2 cellular contexts compared by ENCODE assay signal in the genomic region with DNA sequence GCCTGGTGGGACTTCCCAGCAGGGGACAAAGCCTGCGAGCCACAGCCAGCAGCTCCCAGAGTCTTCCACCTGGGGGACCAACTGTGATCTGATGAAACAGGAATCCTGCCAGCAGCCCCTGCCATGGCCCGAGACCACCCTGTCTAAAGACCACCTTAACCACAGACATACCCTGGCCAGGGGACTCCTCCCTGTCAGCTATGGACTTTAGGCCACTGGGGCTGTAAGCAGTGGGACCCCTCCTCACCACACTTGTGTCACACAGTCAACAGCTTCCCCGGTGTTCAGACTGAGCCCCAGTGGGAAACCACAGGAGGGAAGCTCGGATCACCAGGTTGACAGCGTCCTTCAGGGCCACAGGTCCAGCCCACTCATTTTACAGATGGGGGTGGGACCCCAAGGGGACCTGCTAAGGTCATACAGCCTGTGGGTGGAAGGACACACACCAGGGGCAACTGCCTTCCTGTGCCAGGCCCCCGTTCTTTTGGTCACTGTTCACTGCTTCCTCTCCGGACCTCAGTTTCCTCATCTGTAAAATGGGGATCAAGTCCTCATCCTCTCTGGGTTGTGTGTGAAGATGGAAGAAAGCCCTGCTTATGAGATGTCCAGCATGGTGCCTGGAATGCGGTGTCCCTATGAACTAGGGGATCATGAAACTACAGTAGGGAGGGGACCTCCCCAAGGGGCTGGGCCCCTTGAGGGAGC.
TF ChIP-seq lines count a peak whose summit lies in the region.

No MANE protein-coding gene starts in this region.

TF ChIP-seq in SK-N-SH, 30 proteins besides CTCF, POLR2A, EP300 and RAD21 (continued from another document):
- TF ChIP-seq TCF12 (IDR thresholded peaks at IDR 0.05) (no peak), TEAD4 (IDR thresholded peaks at IDR 0.05; ENCODE audit: borderline replicate concordance, insufficient read depth) (no peak), RFX5 (IDR thresholded peaks at IDR 0.05; ENCODE audit: low read length) (no peak), YY1 (IDR thresholded peaks at IDR 0.05; ENCODE audit: low read depth) (no peak), JUND (IDR thresholded peaks at IDR 0.05) (no peak)
- TF ChIP-seq, protein P1, sequence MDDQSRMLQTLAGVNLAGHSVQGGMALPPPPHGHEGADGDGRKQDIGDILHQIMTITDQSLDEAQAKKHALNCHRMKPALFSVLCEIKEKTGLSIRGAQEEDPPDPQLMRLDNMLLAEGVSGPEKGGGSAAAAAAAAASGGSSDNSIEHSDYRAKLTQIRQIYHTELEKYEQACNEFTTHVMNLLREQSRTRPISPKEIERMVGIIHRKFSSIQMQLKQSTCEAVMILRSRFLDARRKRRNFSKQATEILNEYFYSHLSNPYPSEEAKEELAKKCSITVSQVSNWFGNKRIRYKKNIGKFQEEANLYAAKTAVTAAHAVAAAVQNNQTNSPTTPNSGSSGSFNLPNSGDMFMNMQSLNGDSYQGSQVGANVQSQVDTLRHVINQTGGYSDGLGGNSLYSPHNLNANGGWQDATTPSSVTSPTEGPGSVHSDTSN (IDR thresholded peaks at IDR 0.05) = no peak

TF ChIP-seq in SK-N-SH treated with all-trans-retinoic acid at 6 μM for 48 hours, 23 proteins besides CTCF, POLR2A, EP300 and RAD21 (continued from another document):
- TF ChIP-seq TCF4 (CRISPR knock-in tag; IDR thresholded peaks at IDR 0.05; ENCODE audit: borderline replicate concordance) (no peak), ZNF8 (CRISPR knock-in tag; IDR thresholded peaks at IDR 0.05) (no peak), RARB (CRISPR knock-in tag; IDR thresholded peaks at IDR 0.05) (no peak), ESRRG (CRISPR knock-in tag; IDR thresholded peaks at IDR 0.05) (no peak), ISL1 (CRISPR knock-in tag; IDR thresholded peaks at IDR 0.05) (no peak), ARNTL (CRISPR knock-in tag; IDR thresholded peaks at IDR 0.05; ENCODE audit: borderline replicate concordance, low read depth) (no peak), ZFP3 (CRISPR knock-in tag; IDR thresholded peaks at IDR 0.05) (no peak), OSR1 (CRISPR knock-in tag; IDR thresholded peaks at IDR 0.05) (no peak), ZC3H10 (CRISPR knock-in tag; IDR thresholded peaks at IDR 0.05) (no peak)
- TF ChIP-seq, protein P2, sequence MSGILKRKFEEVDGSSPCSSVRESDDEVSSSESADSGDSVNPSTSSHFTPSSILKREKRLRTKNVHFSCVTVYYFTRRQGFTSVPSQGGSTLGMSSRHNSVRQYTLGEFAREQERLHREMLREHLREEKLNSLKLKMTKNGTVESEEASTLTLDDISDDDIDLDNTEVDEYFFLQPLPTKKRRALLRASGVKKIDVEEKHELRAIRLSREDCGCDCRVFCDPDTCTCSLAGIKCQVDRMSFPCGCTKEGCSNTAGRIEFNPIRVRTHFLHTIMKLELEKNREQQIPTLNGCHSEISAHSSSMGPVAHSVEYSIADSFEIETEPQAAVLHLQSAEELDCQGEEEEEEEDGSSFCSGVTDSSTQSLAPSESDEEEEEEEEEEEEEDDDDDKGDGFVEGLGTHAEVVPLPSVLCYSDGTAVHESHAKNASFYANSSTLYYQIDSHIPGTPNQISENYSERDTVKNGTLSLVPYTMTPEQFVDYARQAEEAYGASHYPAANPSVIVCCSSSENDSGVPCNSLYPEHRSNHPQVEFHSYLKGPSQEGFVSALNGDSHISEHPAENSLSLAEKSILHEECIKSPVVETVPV (CRISPR knock-in tag; IDR thresholded peaks at IDR 0.05) = no peak
- TF ChIP-seq, protein P3, sequence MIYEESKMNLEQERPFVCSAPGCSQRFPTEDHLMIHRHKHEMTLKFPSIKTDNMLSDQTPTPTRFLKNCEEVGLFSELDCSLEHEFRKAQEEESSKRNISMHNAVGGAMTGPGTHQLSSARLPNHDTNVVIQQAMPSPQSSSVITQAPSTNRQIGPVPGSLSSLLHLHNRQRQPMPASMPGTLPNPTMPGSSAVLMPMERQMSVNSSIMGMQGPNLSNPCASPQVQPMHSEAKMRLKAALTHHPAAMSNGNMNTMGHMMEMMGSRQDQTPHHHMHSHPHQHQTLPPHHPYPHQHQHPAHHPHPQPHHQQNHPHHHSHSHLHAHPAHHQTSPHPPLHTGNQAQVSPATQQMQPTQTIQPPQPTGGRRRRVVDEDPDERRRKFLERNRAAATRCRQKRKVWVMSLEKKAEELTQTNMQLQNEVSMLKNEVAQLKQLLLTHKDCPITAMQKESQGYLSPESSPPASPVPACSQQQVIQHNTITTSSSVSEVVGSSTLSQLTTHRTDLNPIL (CRISPR knock-in tag; IDR thresholded peaks at IDR 0.05; ENCODE audit: low read depth) = no peak
- TF ChIP-seq, protein P4, sequence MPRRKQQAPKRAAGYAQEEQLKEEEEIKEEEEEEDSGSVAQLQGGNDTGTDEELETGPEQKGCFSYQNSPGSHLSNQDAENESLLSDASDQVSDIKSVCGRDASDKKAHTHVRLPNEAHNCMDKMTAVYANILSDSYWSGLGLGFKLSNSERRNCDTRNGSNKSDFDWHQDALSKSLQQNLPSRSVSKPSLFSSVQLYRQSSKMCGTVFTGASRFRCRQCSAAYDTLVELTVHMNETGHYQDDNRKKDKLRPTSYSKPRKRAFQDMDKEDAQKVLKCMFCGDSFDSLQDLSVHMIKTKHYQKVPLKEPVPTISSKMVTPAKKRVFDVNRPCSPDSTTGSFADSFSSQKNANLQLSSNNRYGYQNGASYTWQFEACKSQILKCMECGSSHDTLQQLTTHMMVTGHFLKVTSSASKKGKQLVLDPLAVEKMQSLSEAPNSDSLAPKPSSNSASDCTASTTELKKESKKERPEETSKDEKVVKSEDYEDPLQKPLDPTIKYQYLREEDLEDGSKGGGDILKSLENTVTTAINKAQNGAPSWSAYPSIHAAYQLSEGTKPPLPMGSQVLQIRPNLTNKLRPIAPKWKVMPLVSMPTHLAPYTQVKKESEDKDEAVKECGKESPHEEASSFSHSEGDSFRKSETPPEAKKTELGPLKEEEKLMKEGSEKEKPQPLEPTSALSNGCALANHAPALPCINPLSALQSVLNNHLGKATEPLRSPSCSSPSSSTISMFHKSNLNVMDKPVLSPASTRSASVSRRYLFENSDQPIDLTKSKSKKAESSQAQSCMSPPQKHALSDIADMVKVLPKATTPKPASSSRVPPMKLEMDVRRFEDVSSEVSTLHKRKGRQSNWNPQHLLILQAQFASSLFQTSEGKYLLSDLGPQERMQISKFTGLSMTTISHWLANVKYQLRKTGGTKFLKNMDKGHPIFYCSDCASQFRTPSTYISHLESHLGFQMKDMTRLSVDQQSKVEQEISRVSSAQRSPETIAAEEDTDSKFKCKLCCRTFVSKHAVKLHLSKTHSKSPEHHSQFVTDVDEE (CRISPR knock-in tag; IDR thresholded peaks at IDR 0.05) = no peak
